Comparison of ENCODE assay signal across 1 cellular context in the genomic region with DNA sequence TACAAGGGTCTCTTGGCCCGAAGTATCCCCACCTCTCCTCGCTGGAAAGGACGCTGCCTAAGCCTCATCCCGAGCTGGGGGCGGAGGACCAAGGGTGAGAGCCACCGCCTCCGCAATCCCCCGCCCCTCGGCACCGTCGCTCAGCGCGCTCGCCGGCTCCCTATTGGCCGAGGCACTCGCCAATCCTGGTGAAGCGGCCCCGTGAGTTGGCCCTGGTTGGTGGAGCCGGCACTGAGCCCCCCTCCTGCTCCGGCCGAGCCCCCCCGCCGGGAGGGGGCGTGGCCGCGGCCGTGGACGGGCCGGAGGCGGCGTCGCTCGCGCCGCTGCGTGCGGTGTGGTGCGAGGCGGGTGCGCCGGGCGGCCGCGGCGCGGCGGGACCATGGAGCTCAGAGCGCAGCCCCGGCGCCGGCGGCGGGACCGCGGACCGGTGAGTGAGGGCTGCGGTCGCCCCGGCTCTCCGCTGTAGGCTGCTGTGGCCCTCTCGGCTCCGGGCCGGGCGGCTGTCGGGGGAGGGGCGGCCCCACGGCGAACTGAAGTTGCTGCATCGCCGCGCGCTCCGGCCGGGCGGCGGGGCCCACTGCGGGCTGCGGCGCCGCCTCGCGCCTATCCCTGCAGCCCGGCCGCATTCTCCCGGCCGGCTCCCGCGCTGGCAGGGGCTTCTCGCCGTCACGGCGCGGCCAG.
A peak's percentile ranks its signal among the peaks of the same experiment; 100 is the strongest.
TF ChIP-seq lines count a peak whose summit lies in the region.

A gene with protein sequence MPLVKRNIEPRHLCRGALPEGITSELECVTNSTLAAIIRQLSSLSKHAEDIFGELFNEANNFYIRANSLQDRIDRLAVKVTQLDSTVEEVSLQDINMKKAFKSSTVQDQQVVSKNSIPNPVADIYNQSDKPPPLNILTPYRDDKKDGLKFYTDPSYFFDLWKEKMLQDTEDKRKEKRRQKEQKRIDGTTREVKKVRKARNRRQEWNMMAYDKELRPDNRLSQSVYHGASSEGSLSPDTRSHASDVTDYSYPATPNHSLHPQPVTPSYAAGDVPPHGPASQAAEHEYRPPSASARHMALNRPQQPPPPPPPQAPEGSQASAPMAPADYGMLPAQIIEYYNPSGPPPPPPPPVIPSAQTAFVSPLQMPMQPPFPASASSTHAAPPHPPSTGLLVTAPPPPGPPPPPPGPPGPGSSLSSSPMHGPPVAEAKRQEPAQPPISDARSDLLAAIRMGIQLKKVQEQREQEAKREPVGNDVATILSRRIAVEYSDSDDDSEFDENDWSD (plus strand): TSS at position 291 of the 681 bp plus-strand sequence. CDS start 84,588 bp downstream, outside the sequence.

TF ChIP-seq in H1, 55 proteins besides CTCF, POLR2A, EP300 and RAD21 (continued from another document):
- TF ChIP-seq, protein P1, sequence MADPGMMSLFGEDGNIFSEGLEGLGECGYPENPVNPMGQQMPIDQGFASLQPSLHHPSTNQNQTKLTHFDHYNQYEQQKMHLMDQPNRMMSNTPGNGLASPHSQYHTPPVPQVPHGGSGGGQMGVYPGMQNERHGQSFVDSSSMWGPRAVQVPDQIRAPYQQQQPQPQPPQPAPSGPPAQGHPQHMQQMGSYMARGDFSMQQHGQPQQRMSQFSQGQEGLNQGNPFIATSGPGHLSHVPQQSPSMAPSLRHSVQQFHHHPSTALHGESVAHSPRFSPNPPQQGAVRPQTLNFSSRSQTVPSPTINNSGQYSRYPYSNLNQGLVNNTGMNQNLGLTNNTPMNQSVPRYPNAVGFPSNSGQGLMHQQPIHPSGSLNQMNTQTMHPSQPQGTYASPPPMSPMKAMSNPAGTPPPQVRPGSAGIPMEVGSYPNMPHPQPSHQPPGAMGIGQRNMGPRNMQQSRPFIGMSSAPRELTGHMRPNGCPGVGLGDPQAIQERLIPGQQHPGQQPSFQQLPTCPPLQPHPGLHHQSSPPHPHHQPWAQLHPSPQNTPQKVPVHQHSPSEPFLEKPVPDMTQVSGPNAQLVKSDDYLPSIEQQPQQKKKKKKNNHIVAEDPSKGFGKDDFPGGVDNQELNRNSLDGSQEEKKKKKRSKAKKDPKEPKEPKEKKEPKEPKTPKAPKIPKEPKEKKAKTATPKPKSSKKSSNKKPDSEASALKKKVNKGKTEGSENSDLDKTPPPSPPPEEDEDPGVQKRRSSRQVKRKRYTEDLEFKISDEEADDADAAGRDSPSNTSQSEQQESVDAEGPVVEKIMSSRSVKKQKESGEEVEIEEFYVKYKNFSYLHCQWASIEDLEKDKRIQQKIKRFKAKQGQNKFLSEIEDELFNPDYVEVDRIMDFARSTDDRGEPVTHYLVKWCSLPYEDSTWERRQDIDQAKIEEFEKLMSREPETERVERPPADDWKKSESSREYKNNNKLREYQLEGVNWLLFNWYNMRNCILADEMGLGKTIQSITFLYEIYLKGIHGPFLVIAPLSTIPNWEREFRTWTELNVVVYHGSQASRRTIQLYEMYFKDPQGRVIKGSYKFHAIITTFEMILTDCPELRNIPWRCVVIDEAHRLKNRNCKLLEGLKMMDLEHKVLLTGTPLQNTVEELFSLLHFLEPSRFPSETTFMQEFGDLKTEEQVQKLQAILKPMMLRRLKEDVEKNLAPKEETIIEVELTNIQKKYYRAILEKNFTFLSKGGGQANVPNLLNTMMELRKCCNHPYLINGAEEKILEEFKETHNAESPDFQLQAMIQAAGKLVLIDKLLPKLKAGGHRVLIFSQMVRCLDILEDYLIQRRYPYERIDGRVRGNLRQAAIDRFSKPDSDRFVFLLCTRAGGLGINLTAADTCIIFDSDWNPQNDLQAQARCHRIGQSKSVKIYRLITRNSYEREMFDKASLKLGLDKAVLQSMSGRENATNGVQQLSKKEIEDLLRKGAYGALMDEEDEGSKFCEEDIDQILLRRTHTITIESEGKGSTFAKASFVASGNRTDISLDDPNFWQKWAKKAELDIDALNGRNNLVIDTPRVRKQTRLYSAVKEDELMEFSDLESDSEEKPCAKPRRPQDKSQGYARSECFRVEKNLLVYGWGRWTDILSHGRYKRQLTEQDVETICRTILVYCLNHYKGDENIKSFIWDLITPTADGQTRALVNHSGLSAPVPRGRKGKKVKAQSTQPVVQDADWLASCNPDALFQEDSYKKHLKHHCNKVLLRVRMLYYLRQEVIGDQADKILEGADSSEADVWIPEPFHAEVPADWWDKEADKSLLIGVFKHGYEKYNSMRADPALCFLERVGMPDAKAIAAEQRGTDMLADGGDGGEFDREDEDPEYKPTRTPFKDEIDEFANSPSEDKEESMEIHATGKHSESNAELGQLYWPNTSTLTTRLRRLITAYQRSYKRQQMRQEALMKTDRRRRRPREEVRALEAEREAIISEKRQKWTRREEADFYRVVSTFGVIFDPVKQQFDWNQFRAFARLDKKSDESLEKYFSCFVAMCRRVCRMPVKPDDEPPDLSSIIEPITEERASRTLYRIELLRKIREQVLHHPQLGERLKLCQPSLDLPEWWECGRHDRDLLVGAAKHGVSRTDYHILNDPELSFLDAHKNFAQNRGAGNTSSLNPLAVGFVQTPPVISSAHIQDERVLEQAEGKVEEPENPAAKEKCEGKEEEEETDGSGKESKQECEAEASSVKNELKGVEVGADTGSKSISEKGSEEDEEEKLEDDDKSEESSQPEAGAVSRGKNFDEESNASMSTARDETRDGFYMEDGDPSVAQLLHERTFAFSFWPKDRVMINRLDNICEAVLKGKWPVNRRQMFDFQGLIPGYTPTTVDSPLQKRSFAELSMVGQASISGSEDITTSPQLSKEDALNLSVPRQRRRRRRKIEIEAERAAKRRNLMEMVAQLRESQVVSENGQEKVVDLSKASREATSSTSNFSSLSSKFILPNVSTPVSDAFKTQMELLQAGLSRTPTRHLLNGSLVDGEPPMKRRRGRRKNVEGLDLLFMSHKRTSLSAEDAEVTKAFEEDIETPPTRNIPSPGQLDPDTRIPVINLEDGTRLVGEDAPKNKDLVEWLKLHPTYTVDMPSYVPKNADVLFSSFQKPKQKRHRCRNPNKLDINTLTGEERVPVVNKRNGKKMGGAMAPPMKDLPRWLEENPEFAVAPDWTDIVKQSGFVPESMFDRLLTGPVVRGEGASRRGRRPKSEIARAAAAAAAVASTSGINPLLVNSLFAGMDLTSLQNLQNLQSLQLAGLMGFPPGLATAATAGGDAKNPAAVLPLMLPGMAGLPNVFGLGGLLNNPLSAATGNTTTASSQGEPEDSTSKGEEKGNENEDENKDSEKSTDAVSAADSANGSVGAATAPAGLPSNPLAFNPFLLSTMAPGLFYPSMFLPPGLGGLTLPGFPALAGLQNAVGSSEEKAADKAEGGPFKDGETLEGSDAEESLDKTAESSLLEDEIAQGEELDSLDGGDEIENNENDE (IDR thresholded peaks at IDR 0.05; ENCODE audit: insufficient replicate concordance, low read length), result no peak
- TF ChIP-seq ZNF274 (IDR thresholded peaks at IDR 0.05; ENCODE audit: borderline replicate concordance, extremely low read depth, low read length), result no peak
- no peak; the same call in 1 of the 2 replicates for TF ChIP-seq RBBP5 (IDR thresholded peaks at IDR 0.05; ENCODE audit: borderline replicate concordance, low read depth, low read length)
- TF ChIP-seq YY1 (IDR thresholded peaks at IDR 0.05; ENCODE audit: low read depth, low read length), result no peak
- no peak for TF ChIP-seq RNF2 (IDR thresholded peaks at IDR 0.05; ENCODE audit: borderline replicate concordance, low read depth, low read length, missing control alignments, poor library complexity, severe bottlenecking)
- no peak for TF ChIP-seq TBP (IDR thresholded peaks at IDR 0.05; ENCODE audit: low read depth, low read length)
- no peak for TF ChIP-seq GTF2F1 (IDR thresholded peaks at IDR 0.05; ENCODE audit: borderline replicate concordance, low read depth, low read length)
- TF ChIP-seq SP1 (IDR thresholded peaks at IDR 0.05; ENCODE audit: low read depth, low read length), result peak; percentile 89
- peak; percentile 47 for TF ChIP-seq TAF1 (IDR thresholded peaks at IDR 0.05; ENCODE audit: low read depth, low read length)
- peak; percentile 57 for TF ChIP-seq MAX (IDR thresholded peaks at IDR 0.05)
- TF ChIP-seq FOSL1 (IDR thresholded peaks at IDR 0.05; ENCODE audit: insufficient read depth, low read depth, low read length), result no peak
- TF ChIP-seq NANOG (IDR thresholded peaks at IDR 0.05; ENCODE audit: insufficient read depth, low read depth, low read length, poor library complexity, severe bottlenecking), result no peak
- no peak for TF ChIP-seq TAF7 (optimal IDR thresholded peaks at IDR 0.05; ENCODE audit: borderline replicate concordance, low read depth, low read length)
- no peak for TF ChIP-seq HDAC2 (IDR thresholded peaks at IDR 0.05; ENCODE audit: borderline replicate concordance in 1 of 2, low read depth in 2 of 2, low read length in 2 of 2)
- TF ChIP-seq SP4 (IDR thresholded peaks at IDR 0.05; ENCODE audit: low read length), result no peak
- no peak for TF ChIP-seq HDAC6 (IDR thresholded peaks at IDR 0.05; ENCODE audit: low read depth, low read length)
- TF ChIP-seq MAFK (IDR thresholded peaks at IDR 0.05; ENCODE audit: low read depth, low read length), result no peak
- peak; percentile 84 for TF ChIP-seq CHD2 (IDR thresholded peaks at IDR 0.05; ENCODE audit: low read length)
- no peak for TF ChIP-seq SUZ12 (IDR thresholded peaks at IDR 0.05; ENCODE audit: low read length)
- TF ChIP-seq SAP30 (IDR thresholded peaks at IDR 0.05; ENCODE audit: insufficient read depth, insufficient replicate concordance, low read length), result no peak
- TF ChIP-seq POU5F1 (IDR thresholded peaks at IDR 0.05; ENCODE audit: low read depth, low read length), result no peak
- no peak for TF ChIP-seq KDM1A (IDR thresholded peaks at IDR 0.05; ENCODE audit: borderline replicate concordance, low read length)
- TF ChIP-seq PHF8 (conservative IDR thresholded peaks at IDR 0.05; ENCODE audit: low read depth, low read length), result peak; percentile 63
- TF ChIP-seq POLR2AphosphoS5 (IDR thresholded peaks at IDR 0.05; ENCODE audit: low read depth, low read length), result no peak; the same call in 1 of the 2 replicates
- TF ChIP-seq BACH1 (IDR thresholded peaks at IDR 0.05; ENCODE audit: low read length), result peak; percentile 33; the same call in 1 of the 2 replicates
